Comparison of ENCODE assay signal across 2 cellular contexts in genomic region chr17:36609498-36609862, GRCh38.
TF ChIP-seq lines count a peak whose summit lies in the region.

No MANE protein-coding gene starts in this region.

TF ChIP-seq in HepG2, 621 proteins besides CTCF, POLR2A, EP300 and RAD21:
- TF ChIP-seq POLR2G (IDR thresholded peaks at IDR 0.05; ENCODE audit: low read depth, low read length): 0 out of 2 replicates have a peak, but pooled peaks have one; percentile 2
- no peak for TF ChIP-seq ETV6 (CRISPR knock-in tag; conservative IDR thresholded peaks at IDR 0.05)
- no peak for TF ChIP-seq ZNF598 (CRISPR knock-in tag; IDR thresholded peaks at IDR 0.05; ENCODE audit: borderline replicate concordance)
- no peak for TF ChIP-seq STAT5B (CRISPR knock-in tag; IDR thresholded peaks at IDR 0.05)
- no peak for TF ChIP-seq MAX (IDR thresholded peaks at IDR 0.05)
- TF ChIP-seq ATF2 (CRISPR knock-in tag; IDR thresholded peaks at IDR 0.05): no peak
- no peak for TF ChIP-seq KLF16 (CRISPR knock-in tag; IDR thresholded peaks at IDR 0.05)
- TF ChIP-seq ZNF331 (CRISPR knock-in tag; IDR thresholded peaks at IDR 0.05): no peak

TF ChIP-seq in H1, 55 proteins besides CTCF, POLR2A, EP300 and RAD21:
- TF ChIP-seq MAX (IDR thresholded peaks at IDR 0.05) (no peak), GABPA (IDR thresholded peaks at IDR 0.05; ENCODE audit: borderline replicate concordance, insufficient read depth, low read length) (no peak), CTBP2 (IDR thresholded peaks at IDR 0.05; ENCODE audit: borderline replicate concordance, insufficient read depth, insufficient read length, low read length) (no peak), CEBPB (IDR thresholded peaks at IDR 0.05; ENCODE audit: low read depth, low read length) (no peak), ATF2 (IDR thresholded peaks at IDR 0.05; ENCODE audit: low read length) (no peak), ZNF274 (IDR thresholded peaks at IDR 0.05; ENCODE audit: borderline replicate concordance, extremely low read depth, low read length) (no peak), TAF7 (optimal IDR thresholded peaks at IDR 0.05; ENCODE audit: borderline replicate concordance, low read depth, low read length) (no peak), CREB1 (IDR thresholded peaks at IDR 0.05) (no peak), SRF (IDR thresholded peaks at IDR 0.05; ENCODE audit: low read depth, low read length) (no peak), RFX5 (IDR thresholded peaks at IDR 0.05; ENCODE audit: borderline replicate concordance, low read depth, low read length) (no peak), HDAC6 (IDR thresholded peaks at IDR 0.05; ENCODE audit: low read depth, low read length) (no peak), NANOG (IDR thresholded peaks at IDR 0.05; ENCODE audit: insufficient read depth, low read depth, low read length, poor library complexity, severe bottlenecking) (no peak), CHD1 (IDR thresholded peaks at IDR 0.05; ENCODE audit: low read depth, low read length) (no peak), EZH2 (IDR thresholded peaks at IDR 0.05; ENCODE audit: low read depth, low read length, severe bottlenecking) (no peak), CHD2 (IDR thresholded peaks at IDR 0.05; ENCODE audit: low read length) (no peak), NRF1 (IDR thresholded peaks at IDR 0.05; ENCODE audit: low read depth, low read length) (no peak)
